In genomic region chr18:43719264-43719795, GRCh38 we compare ENCODE assay signal across 32 cellular contexts.
DNase-seq lines count a peak whose midpoint lies in the region; ATAC-seq and TF ChIP-seq lines count a peak whose summit lies in the region.
"Had no signal": no experiment of that assay in that cellular context is flagged by ENCODE, and none has a peak within 500 bp of the region (broad histone marks: within the 10 kb centered on the region; RNA-seq: fewer than 3 reads in every experiment).

No MANE protein-coding gene starts in this region.

- H3K9me3 Mint-ChIP-seq in type B pancreatic cell = peaks cover 16% of the 10 kb centered on the region
- H3K9me3 Mint-ChIP-seq in activated CD4-positive, alpha-beta T cell treated with anti-CD3 and anti-CD28 coated beads, Interleukin-2, amount 10 ng/mL, durations not matched to agents 24 days and 14 days = peaks cover 7% of the 10 kb centered on the region

- H4K5ac ChIP-seq in mesendoderm (ENCODE audit: low read length) = no peak overlapping the region

- no peaks in the 10 kb centered on the region for H3K36me3 ChIP-seq in mesendoderm (ENCODE audit: control insufficient read depth, insufficient read depth, low read length)
- H3K36me3 ChIP-seq: heart left ventricle, lower lobe of right lung, pancreas, SJCRH30, thoracic aorta, WERI-Rb-1 had no signal

- H2AK5ac ChIP-seq in mesendoderm (ENCODE audit: low read length) = no peak overlapping the region

- H3K4me3 ChIP-seq in choroid plexus epithelial cell (ENCODE audit: low read depth, low read length) (no peak overlapping the region), mesendoderm (ENCODE audit: low read length) (no peak overlapping the region)
- H3K4me3 ChIP-seq: coronary artery, heart left ventricle, lower lobe of right lung, pancreas, SJCRH30, thoracic aorta had no signal

- no peak overlapping the region for H3K9ac ChIP-seq in mesendoderm (ENCODE audit: low read length)

- no peak overlapping the region for H2BK15ac ChIP-seq in mesendoderm (replicated peaks; ENCODE audit: low read depth)

- H3K27me3 ChIP-seq in mesendoderm (ENCODE audit: insufficient read depth, low read length, poor library complexity) = no peaks in the 10 kb centered on the region
- H3K27me3 ChIP-seq: heart left ventricle, pancreas, SJCRH30 had no signal

- H3K4me1 Mint-ChIP-seq in type B pancreatic cell (ENCODE audit: unreplicated experiment) = no peaks in the 10 kb centered on the region
- H3K4me1 Mint-ChIP-seq in activated CD4-positive, alpha-beta T cell treated with anti-CD3 and anti-CD28 coated beads, Interleukin-2, amount 10 ng/mL, durations not matched to agents 24 days and 14 days = no peaks in the 10 kb centered on the region
- H3K4me1 Mint-ChIP-seq: nephron progenitor cell; stimulated activated naive CD8-positive, alpha-beta T cell treated with anti-CD3 and anti-CD28 coated beads, Interleukin-15, amount 100 ng/mL, for 72 hours had no signal

- no peak overlapping the region for H3K27ac ChIP-seq in mesendoderm (ENCODE audit: low read depth, low read length)
- H3K27ac ChIP-seq: coronary artery, heart left ventricle, lower lobe of right lung, pancreas, SJCRH30, thoracic aorta, WERI-Rb-1 had no signal

- H3K79me1 ChIP-seq in mesendoderm (ENCODE audit: low read length) = no peaks in the 10 kb centered on the region

- no peak overlapping the region for H2BK120ac ChIP-seq in mesendoderm (ENCODE audit: low read depth, low read length)

- no peak overlapping the region for H2BK5ac ChIP-seq in mesendoderm (ENCODE audit: low read length)

- peak overlapping the region; percentile 88 for H3K27ac Mint-ChIP-seq in type B pancreatic cell
- no peak overlapping the region for H3K27ac Mint-ChIP-seq in activated CD4-positive, alpha-beta T cell treated with anti-CD3 and anti-CD28 coated beads, Interleukin-2, amount 10 ng/mL, durations not matched to agents 24 days and 14 days
- H3K27ac Mint-ChIP-seq: activated naive CD8-positive, alpha-beta T cell; nephron progenitor cell; stimulated activated naive CD8-positive, alpha-beta T cell treated with anti-CD3 and anti-CD28 coated beads, Interleukin-15, amount 100 ng/mL, for 72 hours had no signal

- DNase-seq in HS-27A (ENCODE audit: low read depth) (peak; percentile 27), choroid plexus epithelial cell (ENCODE audit: low read depth) (peak; percentile 14), mesendoderm (peak; percentile 77), type B pancreatic cell (ENCODE audit: extremely low spot score, unreplicated experiment) (no peak), SW 1271 (lab: John Stamatoyannopoulos, UW) (no peak)
- DNase-seq in activated CD4-positive, alpha-beta T cell treated with anti-CD3 and anti-CD28 coated beads, Interleukin-2, amount 10 ng/mL, durations not matched to agents 24 days and 14 days = no peak
- DNase-seq: activated CD4-positive, alpha-beta T cell treated with anti-CD3 and anti-CD28 coated beads for 48 hours; activated effector memory CD4-positive, alpha-beta T cell treated with Interleukin-2 at 50 U/mL for 16 hours; anterior cingulate cortex; effector memory CD4-positive, alpha-beta T cell; erythroblast; GDM1; HCEC 1CT; heart left ventricle; IMR-90; kidney glomerular epithelial cell; lower lobe of right lung; NCI-H1694; NCI-H446 treated with DMSO at 0.1 percent for 48 hours; NCI-H774; nephron progenitor cell; pancreas; right cardiac atrium; RPMI8226; SJCRH30; stimulated activated naive CD8-positive, alpha-beta T cell treated with anti-CD3 and anti-CD28 coated beads, Interleukin-15, amount 100 ng/mL, for 72 hours; T1000; WERI-Rb-1 had no signal

- H3K36me3 Mint-ChIP-seq in type B pancreatic cell = no peaks in the 10 kb centered on the region
- no peaks in the 10 kb centered on the region for H3K36me3 Mint-ChIP-seq in activated CD4-positive, alpha-beta T cell treated with anti-CD3 and anti-CD28 coated beads, Interleukin-2, amount 10 ng/mL, durations not matched to agents 24 days and 14 days (ENCODE audit: low read depth)
- H3K36me3 Mint-ChIP-seq: activated naive CD8-positive, alpha-beta T cell had no signal

- no peaks in the 10 kb centered on the region for H3K4me1 ChIP-seq in mesendoderm (ENCODE audit: control insufficient read depth, low read depth, low read length)
- H3K4me1 ChIP-seq: lower lobe of right lung, pancreas, SJCRH30 had no signal

- H3K4ac ChIP-seq in mesendoderm (ENCODE audit: low read depth, low read length) = no peak overlapping the region

- WGBS in mesendoderm (ENCODE audit: extremely low coverage, insufficient coverage, low lambda C conversion rate) = no CpG with 5 or more reads among the region's 1 CpG

- intact Hi-C loops in activated CD4-positive, alpha-beta T cell treated with anti-CD3 and anti-CD28 coated beads, Interleukin-2, amount 10 ng/mL, durations not matched to agents 24 days and 14 days (cut with micrococcal nuclease) = no loop called here

- no peak overlapping the region for H3K4me2 ChIP-seq in mesendoderm (ENCODE audit: low read length)

- no peak overlapping the region for H3K56ac ChIP-seq in mesendoderm (ENCODE audit: low read length)

- H3K27me3 Mint-ChIP-seq in type B pancreatic cell = no peaks in the 10 kb centered on the region
- H3K27me3 Mint-ChIP-seq in activated CD4-positive, alpha-beta T cell treated with anti-CD3 and anti-CD28 coated beads, Interleukin-2, amount 10 ng/mL, durations not matched to agents 24 days and 14 days = no peaks in the 10 kb centered on the region
- H3K27me3 Mint-ChIP-seq: activated naive CD8-positive, alpha-beta T cell; stimulated activated naive CD8-positive, alpha-beta T cell treated with anti-CD3 and anti-CD28 coated beads, Interleukin-15, amount 100 ng/mL, for 72 hours had no signal

- TF ChIP-seq CTCF in choroid plexus epithelial cell (conservative IDR thresholded peaks at IDR 0.05; ENCODE audit: low read depth, low read length) (no peak), type B pancreatic cell (conservative IDR thresholded peaks at IDR 0.05) (no peak)

- H3K23ac ChIP-seq in mesendoderm (ENCODE audit: low read length) = no peak overlapping the region

- no peaks in the 10 kb centered on the region for H3K79me2 ChIP-seq in mesendoderm (ENCODE audit: control insufficient read depth, insufficient read depth, low read length)

- no peak for ATAC-seq in GM19463 (IDR thresholded peaks at IDR 0.05; ENCODE audit: unreplicated experiment)
- ATAC-seq: heart left ventricle; lower lobe of right lung; pancreas; right cardiac atrium; stimulated activated naive CD8-positive, alpha-beta T cell treated with anti-CD3 and anti-CD28 coated beads, Interleukin-15, amount 100 ng/mL, for 72 hours had no signal

- peak overlapping the region; percentile 37 for H3K4me3 Mint-ChIP-seq in type B pancreatic cell
- H3K4me3 Mint-ChIP-seq in activated CD4-positive, alpha-beta T cell treated with anti-CD3 and anti-CD28 coated beads, Interleukin-2, amount 10 ng/mL, durations not matched to agents 24 days and 14 days = no peak overlapping the region
- H3K4me3 Mint-ChIP-seq: activated naive CD8-positive, alpha-beta T cell; nephron progenitor cell; stimulated activated naive CD8-positive, alpha-beta T cell treated with anti-CD3 and anti-CD28 coated beads, Interleukin-15, amount 100 ng/mL, for 72 hours had no signal

- H3K18ac ChIP-seq in mesendoderm (ENCODE audit: low read length) = no peak overlapping the region

- no peak overlapping the region for H4K8ac ChIP-seq in mesendoderm (ENCODE audit: low read depth, low read length)

Comparison
In these comparisons a context has a peak if more than half of its experiments do, and no peak if none do; other contexts are left out.
1. DNase-seq: peak in HS-27A (single experiment), choroid plexus epithelial cell (single experiment) and mesendoderm (single experiment); none in type B pancreatic cell (single experiment), activated CD4-positive, alpha-beta T cell treated with anti-CD3 and anti-CD28 coated beads, Interleukin-2, amount 10 ng/mL, durations not matched to agents 24 days and 14 days (single experiment) and SW 1271 (0 of 2).